26 cellular contexts compared by ENCODE assay signal in genomic region chr22:17575151-17575550, GRCh38. TPM values are rescaled to one million over a fixed set of nuclear protein-coding genes. Genes with fewer than 3 reads are reported as not detected.
"Had no signal": no experiment of that assay in that cellular context is flagged by ENCODE, and none has a peak within 500 bp of the region (broad histone marks: within the 10 kb centered on the region; RNA-seq: fewer than 3 reads in every experiment).

No MANE protein-coding gene starts in this region.

- H3K27me3 ChIP-seq: body of pancreas, gastroesophageal sphincter, heart left ventricle, neural progenitor cell, sigmoid colon, tibial artery had no signal

- H3K4me1 Mint-ChIP-seq: activated B cell treated with CpG ODN at 0.5 μM for 24 hours; activated CD4-positive, alpha-beta T cell treated with anti-CD3 and anti-CD28 coated beads for 36 hours; activated naive CD8-positive, alpha-beta T cell treated with anti-CD3 and anti-CD28 coated beads for 36 hours had no signal

- H3K9me3 ChIP-seq: body of pancreas, gastroesophageal sphincter, heart left ventricle, sigmoid colon, tibial artery had no signal

- H3K4me3 ChIP-seq: body of pancreas, gastroesophageal sphincter, heart left ventricle, neural progenitor cell, sigmoid colon, smooth muscle cell, tibial artery had no signal

- H3K27ac Mint-ChIP-seq: activated B cell treated with CpG ODN at 0.5 μM for 24 hours; activated CD4-positive, alpha-beta T cell treated with anti-CD3 and anti-CD28 coated beads for 36 hours; activated naive CD8-positive, alpha-beta T cell treated with anti-CD3 and anti-CD28 coated beads for 36 hours; memory B cell had no signal

- H3K27ac ChIP-seq: body of pancreas, gastroesophageal sphincter, neural progenitor cell, tibial artery had no signal

- H3K36me3 ChIP-seq: gastroesophageal sphincter, heart left ventricle, neural progenitor cell, sigmoid colon, tibial artery had no signal

- H3K9me3 Mint-ChIP-seq: activated B cell treated with CpG ODN at 0.5 μM for 24 hours; activated naive CD8-positive, alpha-beta T cell treated with anti-CD3 and anti-CD28 coated beads for 36 hours; memory B cell; neural progenitor cell had no signal

- ATAC-seq: activated CD4-positive, alpha-beta T cell treated with anti-CD3 and anti-CD28 coated beads for 36 hours; body of pancreas; gastroesophageal sphincter; heart left ventricle; left colon had no signal

- H3K36me3 Mint-ChIP-seq: activated naive CD8-positive, alpha-beta T cell treated with anti-CD3 and anti-CD28 coated beads for 36 hours; memory B cell had no signal

- H3K4me3 Mint-ChIP-seq: activated B cell treated with CpG ODN at 0.5 μM for 24 hours; activated CD4-positive, alpha-beta T cell treated with anti-CD3 and anti-CD28 coated beads for 36 hours; activated naive CD8-positive, alpha-beta T cell treated with anti-CD3 and anti-CD28 coated beads for 36 hours; memory B cell; neural progenitor cell had no signal

- DNase-seq: activated B cell treated with CpG ODN at 0.5 μM for 24 hours; activated CD4-positive, alpha-beta T cell treated with anti-CD3 and anti-CD28 coated beads for 36 hours; activated CD4-positive, alpha-beta T cell treated with anti-CD3 and anti-CD28 coated beads, Interleukin-2, amount 50 U/mL, for 48 hours; activated naive CD4-positive, alpha-beta T cell treated with Interleukin-2 at 50 U/mL for 16 hours; activated naive CD8-positive, alpha-beta T cell treated with anti-CD3 and anti-CD28 coated beads for 36 hours; activated T-cell treated with anti-CD3 and anti-CD28 coated beads, Interleukin-2, amount 50 U/mL, for 48 hours; amniotic stem cell; body of pancreas; central memory CD4-positive, alpha-beta T cell; cortex of kidney; heart left ventricle; islet precursor cell; left colon; retina; sigmoid colon; stimulated activated CD4-positive, alpha-beta T cell treated with anti-CD3 and anti-CD28 coated beads, Interleukin-4, amount 100 ng/mL, for 24 hours; stimulated activated naive CD4-positive, alpha-beta T cell treated with Interleukin-2 at 50 U/mL for 16 hours; T-helper 9 cell; tibial artery had no signal

RNA-seq across cellular contexts. Expression of gene SLC25A18, which starts 11.9 kb away (rescaled TPM):
- total RNA-seq: activated CD4-positive, alpha-beta T cell treated with anti-CD3 and anti-CD28 coated beads for 36 hours; activated naive CD8-positive, alpha-beta T cell treated with anti-CD3 and anti-CD28 coated beads for 36 hours; left colon; mononuclear cell; myocyte; T-helper 1 cell treated with Interleukin-12 subunit alpha and Interleukin-12 subunit beta and Interleukin-4 antibody, amounts not matched to agents 30 ng/mL and 1 ng/mL, for 36 hours had no signal
